9 cellular contexts compared by ENCODE assay signal in the genomic region with DNA sequence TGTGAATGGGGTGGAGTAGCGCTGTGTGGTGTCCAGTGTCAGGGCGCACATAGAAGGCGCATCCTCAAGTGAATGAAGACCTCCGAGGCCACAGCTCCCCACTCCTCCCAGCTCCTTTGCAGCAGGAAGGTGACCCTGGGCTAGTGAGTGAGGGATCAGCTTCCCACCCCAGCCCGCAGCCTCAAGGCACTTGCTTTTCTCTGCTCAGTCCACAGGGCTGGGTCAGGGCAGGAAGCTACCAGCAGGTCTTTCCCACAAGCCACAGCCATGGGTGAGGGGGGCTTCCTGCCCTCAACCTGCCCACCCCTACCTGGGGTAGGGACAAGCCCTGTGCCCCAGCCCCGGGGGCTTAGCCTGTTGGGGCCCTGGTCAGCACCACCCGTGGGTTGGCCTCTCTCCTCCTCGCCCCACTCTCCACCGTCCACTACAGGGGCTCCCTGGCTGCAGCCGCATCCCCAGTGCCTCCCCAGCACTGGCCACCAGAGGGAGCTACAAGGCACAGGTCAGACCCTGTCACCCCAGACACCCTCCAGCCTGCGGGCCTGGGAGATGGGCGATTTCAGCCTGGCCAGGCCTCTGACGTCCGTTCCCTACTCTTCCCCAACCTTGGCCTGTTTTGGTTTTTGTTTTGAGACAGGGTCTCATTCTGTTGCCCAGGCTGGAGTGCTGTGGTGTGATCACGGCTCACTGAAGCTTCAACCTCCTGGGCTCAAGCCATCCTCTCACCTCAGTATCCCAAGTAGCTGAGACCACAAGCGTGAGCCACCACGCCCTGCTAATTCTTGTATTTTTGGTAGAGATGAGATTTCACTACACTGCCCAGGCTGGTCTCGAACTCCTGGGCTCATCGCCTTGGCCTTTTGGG. TPM values are rescaled to one million over a fixed set of nuclear protein-coding genes. Genes with fewer than 3 reads are reported as not detected.
DNase-seq lines count a peak whose midpoint lies in the region; ATAC-seq and TF ChIP-seq lines count a peak whose summit lies in the region.
"Had no signal": no experiment of that assay in that cellular context is flagged by ENCODE, and none has a peak within 500 bp of the region (broad histone marks: within the 10 kb centered on the region; RNA-seq: fewer than 3 reads in every experiment).

No MANE protein-coding gene starts in this region.

- no peaks in the 10 kb centered on the region for H3K9me3 ChIP-seq in RWPE2 (ENCODE audit: severe bottlenecking)
- H3K9me3 ChIP-seq in thymus (ENCODE audit: control insufficient read depth) = no peaks in the 10 kb centered on the region

- ATAC-seq in HG03175 (IDR thresholded peaks at IDR 0.05; ENCODE audit: unreplicated experiment) (peak; percentile 27), RWPE2 (ENCODE audit: low read depth) (peak; percentile 68), GM21528 (IDR thresholded peaks at IDR 0.05; ENCODE audit: low FRiP score, unreplicated experiment) (no peak)

- H3K4me1 Mint-ChIP-seq in osteocyte (ENCODE audit: unreplicated experiment) = peaks cover 12% of the 10 kb centered on the region

- H3K27ac Mint-ChIP-seq in osteocyte (ENCODE audit: unreplicated experiment) = no peak overlapping the region

- TF ChIP-seq CTCF in RWPE2 (IDR thresholded peaks at IDR 0.05; ENCODE audit: poor library complexity, severe bottlenecking) = peak; percentile 88
- peak; percentile 85 for TF ChIP-seq CTCF in osteocyte (IDR thresholded peaks at IDR 0.05)

- H3K4me3 ChIP-seq in RWPE2 (ENCODE audit: severe bottlenecking) = peak overlapping the region; percentile 40
- peak overlapping the region; percentile 54 for H3K4me3 ChIP-seq in thymus (ENCODE audit: low read length)

- H3K36me3 Mint-ChIP-seq in osteocyte (ENCODE audit: unreplicated experiment) = no peaks in the 10 kb centered on the region

- H3K36me3 ChIP-seq in RWPE2 (ENCODE audit: low read depth) = no peaks in the 10 kb centered on the region
- no peaks in the 10 kb centered on the region for H3K36me3 ChIP-seq in thymus (ENCODE audit: control insufficient read depth, insufficient read depth)

- WGBS in thymus = 13% methylated on average over 19 of the region's 19 CpGs

- H3K4me1 ChIP-seq in RWPE2 (ENCODE audit: insufficient read depth, poor library complexity, severe bottlenecking) = no peaks in the 10 kb centered on the region
- H3K4me1 ChIP-seq in thymus (ENCODE audit: control insufficient read depth, insufficient read depth, low read length) = peaks cover 13% of the 10 kb centered on the region

- H3K4me3 Mint-ChIP-seq in osteocyte (ENCODE audit: unreplicated experiment) = peak overlapping the region; percentile 69

- H3K27ac ChIP-seq in RWPE2 (ENCODE audit: poor library complexity, severe bottlenecking) = no peak overlapping the region
- no peak overlapping the region for H3K27ac ChIP-seq in thymus (ENCODE audit: low read depth)

- H3K27me3 ChIP-seq in RWPE2 (ENCODE audit: insufficient read depth, poor library complexity, severe bottlenecking) = no peaks in the 10 kb centered on the region
- peaks cover 28% of the 10 kb centered on the region for H3K27me3 ChIP-seq in thymus (ENCODE audit: control insufficient read depth, insufficient read depth)

- DNase-seq in EL = peak; percentile 69
- DNase-seq in RWPE2 (ENCODE audit: low spot score) = no peak
- DNase-seq in activated naive CD4-positive, alpha-beta T cell treated with Interleukin-2 at 50 U/mL for 16 hours = peak; percentile 79
- DNase-seq in glomerular visceral epithelial cell (ENCODE audit: extremely low spot score) = peak; percentile 75
- peak; percentile 93 for DNase-seq in osteocyte (ENCODE audit: extremely low spot score, unreplicated experiment)

- H3K27me3 Mint-ChIP-seq in osteocyte (ENCODE audit: unreplicated experiment) = no peaks in the 10 kb centered on the region

- no peaks in the 10 kb centered on the region for H3K9me3 Mint-ChIP-seq in osteocyte (ENCODE audit: unreplicated experiment)

RNA-seq across cellular contexts. Expression of a gene that starts 1.3 kb away (rescaled TPM):
- total RNA-seq in osteocyte = 47.6 and 55.1 TPM in 2 replicates
- 37.3 TPM for polyA plus RNA-seq in thymus

RNA-seq across cellular contexts. Expression of a gene that starts 2.6 kb away (rescaled TPM):
- total RNA-seq in osteocyte = 0.13 TPM in 1 of 2 replicates, not detected in the other
- 4.6 TPM for polyA plus RNA-seq in thymus
- total RNA-seq: glomerular endothelial cell had no signal

RNA-seq across cellular contexts. Expression of a gene that starts 16.7 kb away (rescaled TPM):
- total RNA-seq in osteocyte = 84.4 and 91.0 TPM in 2 replicates
- 71.1 TPM for polyA plus RNA-seq in thymus

RNA-seq across cellular contexts. Expression of a gene that starts 24.6 kb away (rescaled TPM):
- total RNA-seq in osteocyte = 0.46 TPM in 1 of 2 replicates, not detected in the other
- 0.27 TPM for polyA plus RNA-seq in thymus
- total RNA-seq: glomerular endothelial cell had no signal

RNA-seq across cellular contexts. Expression of a gene that starts 32.9 kb away (rescaled TPM):
- 0.52 TPM in 1 of 2 replicates, not detected in the other for total RNA-seq in osteocyte
- 44.6 TPM for polyA plus RNA-seq in thymus
